ENCODE assay signal across 8 cellular contexts in the genomic region with DNA sequence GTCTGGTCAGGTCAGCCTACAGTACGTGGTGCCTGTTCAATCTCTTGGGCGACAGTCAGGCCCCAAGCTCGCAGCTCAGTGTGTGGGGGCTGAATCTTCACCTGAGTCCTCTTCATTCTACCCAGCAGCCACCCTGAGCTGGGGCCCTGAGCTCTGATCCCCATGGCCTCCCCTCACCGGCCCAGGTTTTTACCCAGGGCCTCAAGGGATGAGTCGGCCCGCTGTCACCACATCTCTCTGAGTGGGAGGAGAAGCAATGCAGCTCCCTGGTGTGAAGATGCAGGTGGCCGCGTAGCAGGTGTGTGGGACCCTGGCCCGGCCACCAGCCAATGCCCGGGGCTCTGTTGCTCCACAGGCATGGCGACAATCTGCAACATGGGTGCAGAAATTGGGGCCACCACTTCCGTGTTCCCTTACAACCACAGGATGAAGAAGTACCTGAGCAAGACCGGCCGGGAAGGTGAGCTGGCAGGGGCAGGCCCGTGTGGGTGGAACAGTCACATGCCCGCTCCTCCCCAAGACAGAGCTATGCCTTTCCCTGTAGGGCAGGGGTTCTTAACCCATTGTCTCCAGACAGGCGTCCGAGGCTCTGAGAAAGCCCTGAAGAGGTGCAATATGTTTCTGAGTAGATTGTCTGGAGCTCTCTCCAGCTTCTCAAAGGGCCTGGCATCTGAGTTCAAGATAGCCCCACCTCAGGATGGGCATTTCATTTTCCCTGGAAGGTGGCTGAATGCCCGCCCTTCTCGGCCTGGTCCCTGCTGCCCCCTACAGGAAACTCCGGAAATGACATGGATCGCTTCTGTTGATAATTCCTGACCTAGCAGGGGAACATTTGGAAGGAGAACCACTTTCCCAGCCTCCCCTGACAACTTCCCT. TPM values are rescaled to one million over a fixed set of nuclear protein-coding genes. Genes with fewer than 3 reads are reported as not detected.
DNase-seq lines count a peak whose midpoint lies in the region; ATAC-seq and TF ChIP-seq lines count a peak whose summit lies in the region.

No MANE protein-coding gene starts in this region.

- no peaks in the 10 kb centered on the region for H3K27me3 Mint-ChIP-seq in effector memory CD8-positive, alpha-beta T cell

- no peaks in the 10 kb centered on the region for H3K4me1 Mint-ChIP-seq in effector memory CD8-positive, alpha-beta T cell (ENCODE audit: low read depth in 2 of 2)

- H3K27ac Mint-ChIP-seq in effector memory CD8-positive, alpha-beta T cell, result no peak overlapping the region

- peaks cover 41% of the 10 kb centered on the region for H3K36me3 Mint-ChIP-seq in effector memory CD8-positive, alpha-beta T cell (ENCODE audit: insufficient read depth)

- no peak overlapping the region for H3K27ac ChIP-seq in VCaP

- H3K4me3 Mint-ChIP-seq in effector memory CD8-positive, alpha-beta T cell, result no peak overlapping the region

- DNase-seq in Daoy (ENCODE audit: low read depth), result peak; percentile 49
- peak; percentile 13 to 30 for DNase-seq in Kasumi-1 (lab: John Stamatoyannopoulos, UW)
- DNase-seq in effector memory CD8-positive, alpha-beta T cell, result peak; percentile 20 to 34 (median 22)
- DNase-seq in lung microvascular endothelial cell (ENCODE audit: low read depth in 2 of 2), result peak; percentile 56 to 69
- DNase-seq in superior temporal gyrus (ENCODE audit: extremely low spot score), result peak; percentile 96

- TF ChIP-seq CTCF in VCaP (conservative IDR thresholded peaks at IDR 0.05), result peak; percentile 89

- ATAC-seq in effector memory CD8-positive, alpha-beta T cell (replicated peaks), result no peak
- ATAC-seq in GM18519 (IDR thresholded peaks at IDR 0.05; ENCODE audit: low FRiP score, unreplicated experiment) (no peak), HG03520 (IDR thresholded peaks at IDR 0.05; ENCODE audit: unreplicated experiment) (no peak)

- no peaks in the 10 kb centered on the region for H3K9me3 Mint-ChIP-seq in effector memory CD8-positive, alpha-beta T cell

RNA-seq across cellular contexts. Expression of gene POLR3H, which starts 26.9 kb away (rescaled TPM):
- total RNA-seq in Daoy (2014; rRNA removed; shearing (Covaris generic)), result 10.9 and 17.3 TPM in 2 replicates
- 9.3 and 9.6 TPM in 2 replicates for total RNA-seq in lung microvascular endothelial cell

RNA-seq across cellular contexts. Expression of gene CSDC2, which starts 43.4 kb away (rescaled TPM):
- total RNA-seq in Daoy (2014; rRNA removed; shearing (Covaris generic)), result 0.34 TPM in 1 of 2 replicates, not detected in the other
- total RNA-seq in lung microvascular endothelial cell, result not detected in 2 replicates

RNA-seq across cellular contexts. Expression of gene ACO2, which starts 48.5 kb away (rescaled TPM):
- total RNA-seq in Daoy (2014; rRNA removed; shearing (Covaris generic)), result 43.5 and 47.6 TPM in 2 replicates
- 60.4 and 81.0 TPM in 2 replicates for total RNA-seq in lung microvascular endothelial cell

RNA-seq across cellular contexts. Expression of gene PHF5A, which starts 48.9 kb away (rescaled TPM):
- 148 and 239 TPM in 2 replicates for total RNA-seq in Daoy (2014; rRNA removed; shearing (Covaris generic))
- total RNA-seq in lung microvascular endothelial cell, result 63.2 and 66.1 TPM in 2 replicates

Comparison
In these comparisons a context has a peak if more than half of its experiments do, and no peak if none do; other contexts are left out.
1. DNase-seq: peak in every context shown above with its lines; median percentile 96 in superior temporal gyrus; 62 in lung microvascular endothelial cell; 49 in Daoy; 22 in effector memory CD8-positive, alpha-beta T cell; 22 in Kasumi-1.